Comparison of ENCODE assay signal across 29 cellular contexts in the genomic region with DNA sequence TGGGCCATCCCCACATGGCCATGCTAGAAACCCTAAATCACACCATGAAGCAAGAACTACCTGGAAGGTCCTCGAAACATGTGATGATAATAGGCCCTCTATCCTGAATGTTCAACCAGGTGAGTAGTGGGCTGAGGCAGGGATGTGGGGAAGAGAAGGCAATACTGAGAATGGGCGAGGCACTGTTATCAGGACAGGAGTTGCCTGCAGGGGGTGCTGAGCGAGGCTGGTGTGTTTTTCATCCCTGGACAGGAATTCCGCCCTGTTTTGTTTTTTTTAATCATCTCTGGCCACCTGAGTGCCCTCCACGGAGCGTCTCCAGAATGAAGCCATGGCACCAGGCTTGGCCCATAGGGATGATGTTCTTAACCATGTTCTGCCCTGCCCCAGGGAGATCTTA.
"Had no signal": no experiment of that assay in that cellular context is flagged by ENCODE, and none has a peak within 500 bp of the region (broad histone marks: within the 10 kb centered on the region; RNA-seq: fewer than 3 reads in every experiment).

No MANE protein-coding gene starts in this region.

- H3K9me3 ChIP-seq: prostate gland, right atrium auricular region, suprapubic skin, transverse colon, upper lobe of right lung, vagina had no signal

- DNase-seq: dorsolateral prefrontal cortex; effector CD4-positive, alpha-beta T cell; foreskin fibroblast; glutamatergic neuron; heart right ventricle; hippocampal formation; kidney; naive thymus-derived CD8-positive, alpha-beta T cell; nephron progenitor cell; nucleus accumbens; stimulated activated CD4-positive, alpha-beta T cell treated with anti-CD3 and anti-CD28 coated beads, Interleukin-12 subunit alpha, Interleukin-12 subunit beta, amount 100 ng/mL, for 4 hours; stimulated activated CD4-positive, alpha-beta T cell treated with anti-CD3 and anti-CD28 coated beads, Interleukin-1b, Interleukin-23, amount 100 ng/mL, for 48 hours; stimulated activated CD4-positive, alpha-beta T cell treated with anti-CD3 and anti-CD28 coated beads, Interleukin-4, amount 100 ng/mL, for 1 hour; stimulated activated CD8-positive, alpha-beta memory T cell treated with anti-CD3 and anti-CD28 coated beads, Interleukin-4, amount 100 ng/mL, for 48 hours; stimulated activated naive CD4-positive, alpha-beta T cell; stimulated activated naive CD8-positive, alpha-beta T cell treated with anti-CD3 and anti-CD28 coated beads, Interleukin-15, amount 100 ng/mL, for 72 hours; transverse colon; upper lobe of right lung had no signal

- H3K4me3 ChIP-seq: dorsolateral prefrontal cortex, heart right ventricle, lung, prostate gland, right atrium auricular region, smooth muscle cell, suprapubic skin, transverse colon, upper lobe of right lung, vagina had no signal

- H3K4me3 Mint-ChIP-seq: memory B cell; naive thymus-derived CD8-positive, alpha-beta T cell; nephron progenitor cell; stimulated activated naive CD8-positive, alpha-beta T cell treated with anti-CD3 and anti-CD28 coated beads, Interleukin-15, amount 100 ng/mL, for 72 hours had no signal

- H3K27ac Mint-ChIP-seq: memory B cell; naive thymus-derived CD8-positive, alpha-beta T cell; nephron progenitor cell; stimulated activated naive CD8-positive, alpha-beta T cell treated with anti-CD3 and anti-CD28 coated beads, Interleukin-15, amount 100 ng/mL, for 72 hours had no signal

- H3K27ac ChIP-seq: dorsolateral prefrontal cortex, epithelial cell of prostate, heart right ventricle, prostate gland, right atrium auricular region, suprapubic skin, transverse colon, upper lobe of right lung, vagina had no signal

- H3K27me3 Mint-ChIP-seq: memory B cell; stimulated activated naive CD8-positive, alpha-beta T cell treated with anti-CD3 and anti-CD28 coated beads, Interleukin-15, amount 100 ng/mL, for 72 hours had no signal

- H3K27me3 ChIP-seq: right atrium auricular region, suprapubic skin, transverse colon, upper lobe of right lung, vagina had no signal

- H3K36me3 Mint-ChIP-seq: memory B cell; naive thymus-derived CD8-positive, alpha-beta T cell had no signal

- H3K4me1 ChIP-seq: heart right ventricle, prostate gland, right atrium auricular region, suprapubic skin, transverse colon, upper lobe of right lung, vagina had no signal

- H3K4me1 Mint-ChIP-seq: memory B cell; nephron progenitor cell; stimulated activated naive CD8-positive, alpha-beta T cell treated with anti-CD3 and anti-CD28 coated beads, Interleukin-15, amount 100 ng/mL, for 72 hours had no signal

- H3K4me2 ChIP-seq: smooth muscle cell had no signal

- ATAC-seq: esophagus mucosa; heart right ventricle; left lobe of liver; naive thymus-derived CD8-positive, alpha-beta T cell; sciatic nerve; stimulated activated naive CD8-positive, alpha-beta T cell treated with anti-CD3 and anti-CD28 coated beads, Interleukin-15, amount 100 ng/mL, for 72 hours; upper lobe of right lung had no signal

- H3K36me3 ChIP-seq: heart right ventricle, prostate gland, right atrium auricular region, suprapubic skin, transverse colon, upper lobe of right lung, vagina had no signal
